10 cellular contexts compared by ENCODE assay signal in the genomic region with DNA sequence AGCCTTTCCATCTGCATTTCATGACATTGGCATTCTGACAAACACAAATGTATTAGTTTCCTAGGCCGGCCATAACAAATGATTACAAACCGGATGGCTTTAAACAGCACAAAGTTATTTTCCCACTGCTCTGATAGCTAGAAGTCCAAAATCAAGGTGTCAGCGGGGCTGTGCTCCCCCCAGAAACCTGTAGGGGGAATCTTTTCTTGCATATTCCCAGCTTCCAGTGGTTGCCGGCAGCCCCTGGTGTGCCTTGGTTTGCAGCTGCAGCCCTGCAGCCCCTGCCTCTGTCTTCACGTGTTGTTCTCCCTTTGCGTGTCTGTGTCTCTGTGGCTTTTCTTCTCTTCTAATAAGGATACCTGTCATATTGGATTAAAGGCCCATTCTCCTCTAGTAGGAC.
A peak's percentile ranks its signal among the peaks of the same experiment; 100 is the strongest.
DNase-seq lines count a peak whose midpoint lies in the region; ATAC-seq and TF ChIP-seq lines count a peak whose summit lies in the region.
"Had no signal": no experiment of that assay in that cellular context is flagged by ENCODE, and none has a peak within 500 bp of the region (broad histone marks: within the 10 kb centered on the region; RNA-seq: fewer than 3 reads in every experiment).

No MANE protein-coding gene starts in this region.

- H3K4me1 ChIP-seq in OCI-LY3 (ENCODE audit: low read length) (peaks cover 6% of the 10 kb centered on the region; the same call in 1 of the 2 replicates), sigmoid colon (no peaks in the 10 kb centered on the region)

- no peak for TF ChIP-seq EP300 in sigmoid colon (IDR thresholded peaks at IDR 0.05)

- no peaks in the 10 kb centered on the region for H3K36me3 Mint-ChIP-seq in activated CD4-positive, alpha-beta memory T cell treated with anti-CD3 and anti-CD28 coated beads for 36 hours
- no peaks in the 10 kb centered on the region for H3K36me3 Mint-ChIP-seq in activated CD4-positive, alpha-beta memory T cell treated with anti-CD3 and anti-CD28 coated beads, Interleukin-2, amount 10 ng/mL, durations not matched to agents 7 days and 5 days (ENCODE audit: low read depth)
- H3K36me3 Mint-ChIP-seq in endothelial cell (ENCODE audit: low read depth, unreplicated experiment), result no peaks in the 10 kb centered on the region

- H3K9ac ChIP-seq in OCI-LY3 (ENCODE audit: low read length), result no peak overlapping the region

- no peak overlapping the region for H3K4me3 ChIP-seq in OCI-LY3 (ENCODE audit: low read length)
- no peak overlapping the region for H3K4me3 ChIP-seq in retinal pigment epithelial cell (ENCODE audit: low read length)
- H3K4me3 ChIP-seq in sigmoid colon, result no peak overlapping the region
- H3K4me3 ChIP-seq: dorsolateral prefrontal cortex had no signal

- intact Hi-C loops in activated CD4-positive, alpha-beta memory T cell treated with anti-CD3 and anti-CD28 coated beads for 36 hours (cut with micrococcal nuclease), result loop anchor here (5.0 kb wide), 2 partner anchors 168 to 313 kb away; a partner anchor contains a TSS
- intact Hi-C loops in sigmoid colon (cut with DNase I), result no loop called here

- no peak overlapping the region for H3K27ac Mint-ChIP-seq in activated CD4-positive, alpha-beta memory T cell treated with anti-CD3 and anti-CD28 coated beads for 36 hours
- H3K27ac Mint-ChIP-seq in activated CD4-positive, alpha-beta memory T cell treated with anti-CD3 and anti-CD28 coated beads, Interleukin-2, amount 10 ng/mL, durations not matched to agents 7 days and 5 days, result no peak overlapping the region
- H3K27ac Mint-ChIP-seq in endothelial cell (ENCODE audit: unreplicated experiment), result no peak overlapping the region

- H3K79me2 ChIP-seq in OCI-LY3 (ENCODE audit: low read length), result no peaks in the 10 kb centered on the region

- no peaks in the 10 kb centered on the region for H3K36me3 ChIP-seq in OCI-LY3 (replicated peaks; ENCODE audit: low read depth, low read length)
- H3K36me3 ChIP-seq in sigmoid colon, result no peaks in the 10 kb centered on the region

- peak overlapping the region; percentile 10 for H3K4me2 ChIP-seq in OCI-LY3 (ENCODE audit: low read length)

- H3K27ac ChIP-seq in OCI-LY3 (ENCODE audit: low read length), result no peak overlapping the region
- H3K27ac ChIP-seq in sigmoid colon, result no peak overlapping the region
- H3K27ac ChIP-seq: dorsolateral prefrontal cortex had no signal

- H3K27me3 ChIP-seq in OCI-LY3 (ENCODE audit: low read depth, low read length), result no peaks in the 10 kb centered on the region
- H3K27me3 ChIP-seq in sigmoid colon, result no peaks in the 10 kb centered on the region
- H3K27me3 ChIP-seq: dorsolateral prefrontal cortex had no signal

- H3K4me3 Mint-ChIP-seq in activated CD4-positive, alpha-beta memory T cell treated with anti-CD3 and anti-CD28 coated beads for 36 hours, result no peak overlapping the region
- no peak overlapping the region for H3K4me3 Mint-ChIP-seq in activated CD4-positive, alpha-beta memory T cell treated with anti-CD3 and anti-CD28 coated beads, Interleukin-2, amount 10 ng/mL, durations not matched to agents 7 days and 5 days
- H3K4me3 Mint-ChIP-seq in endothelial cell (ENCODE audit: unreplicated experiment), result no peak overlapping the region

- no peaks in the 10 kb centered on the region for H4K20me1 ChIP-seq in OCI-LY3 (ENCODE audit: insufficient read depth, low read length)

- peaks cover 41% of the 10 kb centered on the region for H3K4me1 Mint-ChIP-seq in activated CD4-positive, alpha-beta memory T cell treated with anti-CD3 and anti-CD28 coated beads for 36 hours (ENCODE audit: low read depth)
- H3K4me1 Mint-ChIP-seq in activated CD4-positive, alpha-beta memory T cell treated with anti-CD3 and anti-CD28 coated beads, Interleukin-2, amount 10 ng/mL, durations not matched to agents 7 days and 5 days, result peaks cover 43% of the 10 kb centered on the region
- peaks cover 7% of the 10 kb centered on the region for H3K4me1 Mint-ChIP-seq in endothelial cell (ENCODE audit: unreplicated experiment)

- H3K9me3 ChIP-seq in OCI-LY3 (ENCODE audit: insufficient read depth, low read length) (peaks cover 5% of the 10 kb centered on the region; the same call in 1 of the 2 replicates), sigmoid colon (no peaks in the 10 kb centered on the region)

- TF ChIP-seq CTCF in OCI-LY3 (IDR thresholded peaks at IDR 0.05; ENCODE audit: low read depth, low read length) (peak; percentile 42), endothelial cell (IDR thresholded peaks at IDR 0.05; ENCODE audit: unreplicated experiment) (peak; percentile 60), retinal pigment epithelial cell (conservative IDR thresholded peaks at IDR 0.05; ENCODE audit: low read depth, low read length) (peak; percentile 42), sigmoid colon (IDR thresholded peaks at IDR 0.05) (no peak)

- ATAC-seq in HG03095 (IDR thresholded peaks at IDR 0.05; ENCODE audit: unreplicated experiment), result no peak
- ATAC-seq in HG03045 (IDR thresholded peaks at IDR 0.05; ENCODE audit: unreplicated experiment), result no peak

- WGBS in sigmoid colon, 2 donors, result 84 to 88% methylated on average over 6 of the region's 6 CpGs

- TF ChIP-seq POLR2A in sigmoid colon (IDR thresholded peaks at IDR 0.05), result no peak

- CTCF ChIA-PET in activated CD4-positive, alpha-beta memory T cell treated with anti-CD3 and anti-CD28 coated beads for 36 hours (lab: Charles Lee), result no interaction called here
- CTCF ChIA-PET in activated CD4-positive, alpha-beta memory T cell treated with anti-CD3 and anti-CD28 coated beads, Interleukin-2, amount 10 ng/mL, durations not matched to agents 7 days and 5 days (lab: Charles Lee), result no interaction called here

- DNase-seq in activated CD4-positive, alpha-beta memory T cell treated with anti-CD3 and anti-CD28 coated beads for 36 hours, result peak; percentile 21
- no peak for DNase-seq in activated CD4-positive, alpha-beta memory T cell treated with anti-CD3 and anti-CD28 coated beads, Interleukin-2, amount 10 ng/mL, durations not matched to agents 7 days and 5 days
- DNase-seq in endothelial cell (ENCODE audit: low spot score) (peak; percentile 47), retinal pigment epithelial cell (ENCODE audit: low read depth) (no peak), sigmoid colon (no peak)
- DNase-seq: dorsolateral prefrontal cortex; stimulated activated CD4-positive, alpha-beta T cell treated with anti-CD3 and anti-CD28 coated beads, Interleukin-4, amount 100 ng/mL, for 1 hour had no signal

- no peak overlapping the region for H2AFZ ChIP-seq in OCI-LY3 (ENCODE audit: low read depth, low read length)

- POLR2A ChIA-PET in activated CD4-positive, alpha-beta memory T cell treated with anti-CD3 and anti-CD28 coated beads for 36 hours (lab: Charles Lee), result no interaction called here
- POLR2A ChIA-PET in activated CD4-positive, alpha-beta memory T cell treated with anti-CD3 and anti-CD28 coated beads, Interleukin-2, amount 10 ng/mL, durations not matched to agents 7 days and 5 days (lab: Charles Lee), result no interaction called here

- H3K27me3 Mint-ChIP-seq in activated CD4-positive, alpha-beta memory T cell treated with anti-CD3 and anti-CD28 coated beads for 36 hours, result no peaks in the 10 kb centered on the region
- H3K27me3 Mint-ChIP-seq in activated CD4-positive, alpha-beta memory T cell treated with anti-CD3 and anti-CD28 coated beads, Interleukin-2, amount 10 ng/mL, durations not matched to agents 7 days and 5 days, result no peaks in the 10 kb centered on the region
- H3K27me3 Mint-ChIP-seq in endothelial cell (ENCODE audit: unreplicated experiment), result peaks cover 3% of the 10 kb centered on the region

- H3K9me3 Mint-ChIP-seq in activated CD4-positive, alpha-beta memory T cell treated with anti-CD3 and anti-CD28 coated beads for 36 hours, result no peaks in the 10 kb centered on the region
- H3K9me3 Mint-ChIP-seq in activated CD4-positive, alpha-beta memory T cell treated with anti-CD3 and anti-CD28 coated beads, Interleukin-2, amount 10 ng/mL, durations not matched to agents 7 days and 5 days, result no peaks in the 10 kb centered on the region
- no peaks in the 10 kb centered on the region for H3K9me3 Mint-ChIP-seq in endothelial cell (ENCODE audit: unreplicated experiment)

Comparison
In these comparisons a context has a peak if more than half of its experiments do, and no peak if none do; other contexts are left out.
1. DNase-seq: peak in activated CD4-positive, alpha-beta memory T cell treated with anti-CD3 and anti-CD28 coated beads for 36 hours (single experiment) and endothelial cell (single experiment); none in activated CD4-positive, alpha-beta memory T cell treated with anti-CD3 and anti-CD28 coated beads, Interleukin-2, amount 10 ng/mL, durations not matched to agents 7 days and 5 days (single experiment), retinal pigment epithelial cell (single experiment) and sigmoid colon (single experiment).
2. CTCF ChIP-seq: peak in OCI-LY3 (single experiment), endothelial cell (single experiment) and retinal pigment epithelial cell (single experiment); none in sigmoid colon (0 of 4).